1 cellular context compared by ENCODE assay signal in the genomic region with DNA sequence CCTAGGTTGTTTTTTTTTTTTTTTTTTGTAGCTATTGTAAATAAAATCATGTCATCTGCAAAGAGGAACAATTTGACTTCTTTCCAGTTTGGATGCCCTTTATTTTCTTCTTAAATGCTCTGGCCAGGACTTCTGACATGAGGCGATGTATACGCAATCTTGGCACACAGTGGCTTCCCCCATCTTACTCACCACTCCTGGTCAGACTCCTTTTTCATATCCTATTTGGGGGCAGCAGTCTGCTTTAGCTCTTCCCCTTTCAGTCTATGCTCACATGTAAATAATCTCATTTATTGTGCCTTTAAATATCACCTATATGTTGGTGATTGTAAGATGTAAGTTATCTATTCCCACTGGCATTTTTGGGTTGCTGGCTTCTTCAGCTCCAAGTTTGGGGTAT.
A peak's percentile ranks its signal among the peaks of the same experiment; 100 is the strongest.
TF ChIP-seq lines count a peak whose summit lies in the region.

No MANE protein-coding gene starts in this region.

TF ChIP-seq in GM12878, 131 proteins besides CTCF, POLR2A, EP300 and RAD21 (continued from another document):
- TF ChIP-seq ZNF592 (IDR thresholded peaks at IDR 0.05), result no peak
- no peak for TF ChIP-seq POU2F2 (IDR thresholded peaks at IDR 0.05; ENCODE audit: borderline replicate concordance, low read depth, low read length)
- TF ChIP-seq RUNX3 (IDR thresholded peaks at IDR 0.05; ENCODE audit: low read length), result 0 out of 2 replicates have a peak, but pooled peaks have one; percentile 10
- TF ChIP-seq JUNB (IDR thresholded peaks at IDR 0.05), result no peak
- TF ChIP-seq MYC (IDR thresholded peaks at IDR 0.05; ENCODE audit: insufficient read depth, insufficient read length, insufficient replicate concordance, low read length, severe bottlenecking), result no peak
- TF ChIP-seq ETV6 (conservative IDR thresholded peaks at IDR 0.05 in 1 of 2, IDR thresholded peaks at IDR 0.05 in 1 of 2; ENCODE audit: borderline replicate concordance in 1 of 2, low read depth in 1 of 2), result 0 out of 4 replicates have a peak, but pooled peaks of 1 of the 2 experiments have one; percentile 33
- TF ChIP-seq SPI1 (IDR thresholded peaks at IDR 0.05; ENCODE audit: borderline replicate concordance, insufficient read depth, low read depth, low read length), result peak; percentile 45; the same call in 1 of the 2 replicates
- no peak for TF ChIP-seq IKZF2 (IDR thresholded peaks at IDR 0.05)
- TF ChIP-seq SIN3A (IDR thresholded peaks at IDR 0.05; ENCODE audit: low read depth, low read length), result no peak
